2 cellular contexts compared by ENCODE assay signal in genomic region chr15:65603559-65603958, GRCh38.
TF ChIP-seq lines count a peak whose summit lies in the region.

No MANE protein-coding gene starts in this region.

TF ChIP-seq in HepG2, 621 proteins besides CTCF, POLR2A, EP300 and RAD21:
- TF ChIP-seq BRD4 (CRISPR knock-in tag; IDR thresholded peaks at IDR 0.05) (no peak), ZBTB40 (IDR thresholded peaks at IDR 0.05) (peak; percentile 57; the same call in 1 of the 2 replicates), ZBTB40 (CRISPR knock-in tag; IDR thresholded peaks at IDR 0.05) (peak; percentile 93; the same call in 1 of the 2 replicates)

TF ChIP-seq in K562, 482 proteins besides CTCF, POLR2A, EP300 and RAD21:
- TF ChIP-seq RBM17 (IDR thresholded peaks at IDR 0.05; ENCODE audit: borderline replicate concordance, low read depth, low read length) (no peak), ZBTB40 (IDR thresholded peaks at IDR 0.05) (peak; percentile 94), ZBTB40 (CRISPR knock-in tag; IDR thresholded peaks at IDR 0.05) (peak; percentile 86)
TF ChIP-seq in K562: peak in this region for 1.
